ENCODE assay signal across 8 cellular contexts in genomic region chr2:53913721-53914120, GRCh38. TPM values are rescaled to one million over a fixed set of nuclear protein-coding genes. Genes with fewer than 3 reads are reported as not detected.
DNase-seq lines count a peak whose midpoint lies in the region; ATAC-seq and TF ChIP-seq lines count a peak whose summit lies in the region.

No MANE protein-coding gene starts in this region.

- peaks cover 65% of the 10 kb centered on the region for H3K36me3 Mint-ChIP-seq in activated T-helper 17 cell treated with anti-CD3 and anti-CD28 coated beads, Interleukin-2, amount 50 U/mL, for 72 hours (ENCODE audit: low read depth)

- H3K27ac Mint-ChIP-seq in activated T-helper 17 cell treated with anti-CD3 and anti-CD28 coated beads, Interleukin-2, amount 50 U/mL, for 72 hours = peak overlapping the region; percentile 79

- ATAC-seq in HG03196 (IDR thresholded peaks at IDR 0.05; ENCODE audit: unreplicated experiment) = peak; percentile 81
- ATAC-seq in activated T-helper 17 cell treated with anti-CD3 and anti-CD28 coated beads, Interleukin-2, amount 50 U/mL, for 72 hours (replicated peaks) = peak; percentile 94

- peak overlapping the region; percentile 9 for H3K4me3 Mint-ChIP-seq in activated T-helper 17 cell treated with anti-CD3 and anti-CD28 coated beads, Interleukin-2, amount 50 U/mL, for 72 hours

- H3K27me3 Mint-ChIP-seq in activated T-helper 17 cell treated with anti-CD3 and anti-CD28 coated beads, Interleukin-2, amount 50 U/mL, for 72 hours = no peaks in the 10 kb centered on the region

- H3K4me1 ChIP-seq in neutrophil (ENCODE audit: control insufficient read depth in 1 of 2, insufficient read depth in 1 of 2, low read depth in 1 of 2, low read length in 1 of 2) = peaks cover 0 to 6% of the 10 kb centered on the region in 2 experiments

- H3K36me3 ChIP-seq in neutrophil (peaks cover 34% of the 10 kb centered on the region), WERI-Rb-1 (peaks cover 42% of the 10 kb centered on the region)

- DNase-seq in AG08396 (ENCODE audit: low spot score) = peak; percentile 9
- peak; percentile 8 for DNase-seq in GM19238 (ENCODE audit: insufficient read length, low spot score)
- DNase-seq in coronary artery (ENCODE audit: low spot score) = no peak
- no peak for DNase-seq in DMS79 (lab: John Stamatoyannopoulos, UW)
- no peak for DNase-seq in WERI-Rb-1

- H3K4me3 ChIP-seq in neutrophil (ENCODE audit: low read depth in 1 of 2, low read length in 1 of 2) = no peak overlapping the region
- no peak overlapping the region for H3K4me3 ChIP-seq in coronary artery
- H3K4me3 ChIP-seq in WERI-Rb-1 (ENCODE audit: low read depth, low read length) = no peak overlapping the region

- no peak for TF ChIP-seq CTCF in neutrophil (IDR thresholded peaks at IDR 0.05)
- TF ChIP-seq CTCF in coronary artery (IDR thresholded peaks at IDR 0.05) = no peak
- TF ChIP-seq CTCF in WERI-Rb-1 (IDR thresholded peaks at IDR 0.05; ENCODE audit: low read depth, low read length) = no peak

- H3K9me3 Mint-ChIP-seq in activated T-helper 17 cell treated with anti-CD3 and anti-CD28 coated beads, Interleukin-2, amount 50 U/mL, for 72 hours = no peaks in the 10 kb centered on the region

- H3K27me3 ChIP-seq in neutrophil (no peaks in the 10 kb centered on the region), WERI-Rb-1 (ENCODE audit: insufficient read depth, low read depth, severe bottlenecking) (no peaks in the 10 kb centered on the region)

- no peaks in the 10 kb centered on the region for H3K9me3 ChIP-seq in neutrophil
- H3K9me3 ChIP-seq in WERI-Rb-1 (ENCODE audit: severe bottlenecking) = no peaks in the 10 kb centered on the region

- no peaks in the 10 kb centered on the region for H3K4me1 Mint-ChIP-seq in activated T-helper 17 cell treated with anti-CD3 and anti-CD28 coated beads, Interleukin-2, amount 50 U/mL, for 72 hours

- H3K27ac ChIP-seq in neutrophil (peak overlapping the region; percentile 15), coronary artery (no peak overlapping the region), WERI-Rb-1 (no peak overlapping the region)

RNA-seq across cellular contexts. Expression of gene GPR75, which starts 54.0 kb away (rescaled TPM):
- total RNA-seq in activated T-helper 17 cell treated with anti-CD3 and anti-CD28 coated beads, Interleukin-2, amount 50 U/mL, for 72 hours = 1 to 10 TPM; 1.1 to 3.2 TPM

RNA-seq across cellular contexts. Expression of gene PSME4, which starts 57.1 kb away (rescaled TPM):
- total RNA-seq in activated T-helper 17 cell treated with anti-CD3 and anti-CD28 coated beads, Interleukin-2, amount 50 U/mL, for 72 hours = 10 to 100 TPM; 30.9 to 47.9 TPM

Comparison
In these comparisons a context has a peak if more than half of its experiments do, and no peak if none do; other contexts are left out.
1. DNase-seq: peak in AG08396 (single experiment) and GM19238 (single experiment); none in coronary artery (single experiment), DMS79 (single experiment) and WERI-Rb-1 (single experiment).